In genomic region chr3:125032683-125033082, GRCh38 we compare ENCODE assay signal across 20 cellular contexts. TPM values are rescaled to one million over a fixed set of nuclear protein-coding genes. Genes with fewer than 3 reads are reported as not detected.
DNase-seq lines count a peak whose midpoint lies in the region; ATAC-seq and TF ChIP-seq lines count a peak whose summit lies in the region.
"Had no signal": no experiment of that assay in that cellular context is flagged by ENCODE, and none has a peak within 500 bp of the region (broad histone marks: within the 10 kb centered on the region; RNA-seq: fewer than 3 reads in every experiment).

No MANE protein-coding gene starts in this region.

- H3K4me1 ChIP-seq in upper lobe of right lung = no peaks in the 10 kb centered on the region
- H3K4me1 ChIP-seq: right lobe of liver had no signal

- no peak overlapping the region for H3K4me3 Mint-ChIP-seq in activated CD8-positive, alpha-beta T cell treated with anti-CD3 and anti-CD28 coated beads, Interleukin-2, amount 10 ng/mL, durations not matched to agents 7 days and 5 days
- no peak overlapping the region for H3K4me3 Mint-ChIP-seq in activated CD8-positive, alpha-beta T cell treated with anti-CD3 and anti-CD28 coated beads for 36 hours
- H3K4me3 Mint-ChIP-seq in glutamatergic neuron (ENCODE audit: unreplicated experiment) = no peak overlapping the region
- H3K4me3 Mint-ChIP-seq in nephron = no peak overlapping the region
- H3K4me3 Mint-ChIP-seq: activated CD4-positive, alpha-beta T cell treated with anti-CD3 and anti-CD28 coated beads, Interleukin-2, amount 10 ng/mL, durations not matched to agents 7 days and 5 days had no signal

- peak overlapping the region; percentile 37 for H3K27ac Mint-ChIP-seq in activated CD8-positive, alpha-beta T cell treated with anti-CD3 and anti-CD28 coated beads, Interleukin-2, amount 10 ng/mL, durations not matched to agents 7 days and 5 days
- no peak overlapping the region for H3K27ac Mint-ChIP-seq in activated CD8-positive, alpha-beta T cell treated with anti-CD3 and anti-CD28 coated beads for 36 hours
- peak overlapping the region; percentile 75 for H3K27ac Mint-ChIP-seq in glutamatergic neuron (ENCODE audit: unreplicated experiment)
- H3K27ac Mint-ChIP-seq in nephron = peak overlapping the region; percentile 22 to 86 (median 76)
- H3K27ac Mint-ChIP-seq: activated CD4-positive, alpha-beta T cell treated with anti-CD3 and anti-CD28 coated beads, Interleukin-2, amount 10 ng/mL, durations not matched to agents 7 days and 5 days had no signal

- H3K4me3 ChIP-seq in upper lobe of right lung = no peak overlapping the region
- H3K4me3 ChIP-seq: right lobe of liver, thoracic aorta had no signal

- peak overlapping the region; percentile 19 for H3K27ac ChIP-seq in upper lobe of right lung
- H3K27ac ChIP-seq: 22Rv1, C4-2B, neutrophil, right lobe of liver, thoracic aorta had no signal

- peaks cover 78% of the 10 kb centered on the region for H3K36me3 Mint-ChIP-seq in activated CD8-positive, alpha-beta T cell treated with anti-CD3 and anti-CD28 coated beads, Interleukin-2, amount 10 ng/mL, durations not matched to agents 7 days and 5 days (ENCODE audit: low read depth)
- peaks cover 37% of the 10 kb centered on the region for H3K36me3 Mint-ChIP-seq in activated CD8-positive, alpha-beta T cell treated with anti-CD3 and anti-CD28 coated beads for 36 hours (ENCODE audit: low read depth)
- H3K36me3 Mint-ChIP-seq in glutamatergic neuron (ENCODE audit: unreplicated experiment) (peaks cover 19% of the 10 kb centered on the region), nephron (ENCODE audit: low read depth) (peaks cover 16% of the 10 kb centered on the region)

- no peak for DNase-seq in activated CD8-positive, alpha-beta T cell treated with anti-CD3 and anti-CD28 coated beads, Interleukin-2, amount 10 ng/mL, durations not matched to agents 7 days and 5 days
- no peak for DNase-seq in activated CD8-positive, alpha-beta T cell treated with anti-CD3 and anti-CD28 coated beads for 36 hours
- no peak for DNase-seq in glutamatergic neuron
- DNase-seq in upper lobe of right lung = no peak
- no peak for DNase-seq in glomerular visceral epithelial cell (ENCODE audit: extremely low spot score)
- DNase-seq in NCI-H1694 treated with DMSO at 0.1 percent for 48 hours (lab: John Stamatoyannopoulos, UW) = no peak
- no peak for DNase-seq in mesenteric fat pad (ENCODE audit: low spot score)
- DNase-seq: activated CD4-positive, alpha-beta T cell treated with anti-CD3 and anti-CD28 coated beads, Interleukin-2, amount 10 ng/mL, durations not matched to agents 7 days and 5 days; activated T-cell treated with anti-CD3 and anti-CD28 coated beads, Interleukin-2, amount 50 U/mL, for 48 hours; MM.1S; NCI-H2081 treated with DMSO at 0.1 percent for 48 hours; NCI-H526; PC-3; right lobe of liver; stimulated activated CD4-positive, alpha-beta T cell treated with anti-CD3 and anti-CD28 coated beads, Interleukin-2, amount 100 ng/mL, for 48 hours had no signal

- no peaks in the 10 kb centered on the region for H3K27me3 Mint-ChIP-seq in activated CD8-positive, alpha-beta T cell treated with anti-CD3 and anti-CD28 coated beads, Interleukin-2, amount 10 ng/mL, durations not matched to agents 7 days and 5 days (ENCODE audit: low read depth)
- no peaks in the 10 kb centered on the region for H3K27me3 Mint-ChIP-seq in activated CD8-positive, alpha-beta T cell treated with anti-CD3 and anti-CD28 coated beads for 36 hours
- H3K27me3 Mint-ChIP-seq in glutamatergic neuron (ENCODE audit: unreplicated experiment) = peaks cover 2% of the 10 kb centered on the region
- H3K27me3 Mint-ChIP-seq in nephron (ENCODE audit: low read depth) = peaks cover 4% of the 10 kb centered on the region
- H3K27me3 Mint-ChIP-seq: activated CD4-positive, alpha-beta T cell treated with anti-CD3 and anti-CD28 coated beads, Interleukin-2, amount 10 ng/mL, durations not matched to agents 7 days and 5 days had no signal

- H3K36me3 ChIP-seq in upper lobe of right lung = peaks cover 19% of the 10 kb centered on the region
- H3K36me3 ChIP-seq: neutrophil, right lobe of liver had no signal

- H3K4me1 Mint-ChIP-seq in activated CD8-positive, alpha-beta T cell treated with anti-CD3 and anti-CD28 coated beads, Interleukin-2, amount 10 ng/mL, durations not matched to agents 7 days and 5 days (ENCODE audit: low read depth) = peaks cover 67% of the 10 kb centered on the region
- peaks cover 29% of the 10 kb centered on the region for H3K4me1 Mint-ChIP-seq in activated CD8-positive, alpha-beta T cell treated with anti-CD3 and anti-CD28 coated beads for 36 hours (ENCODE audit: low read depth)
- H3K4me1 Mint-ChIP-seq in glutamatergic neuron (ENCODE audit: low read depth, unreplicated experiment) (peaks cover 10% of the 10 kb centered on the region), nephron (peaks cover 16% of the 10 kb centered on the region)

- no peaks in the 10 kb centered on the region for H3K9me3 ChIP-seq in upper lobe of right lung
- H3K9me3 ChIP-seq: neutrophil, right lobe of liver, thoracic aorta had no signal

- CTCF ChIA-PET in activated CD8-positive, alpha-beta T cell treated with anti-CD3 and anti-CD28 coated beads, Interleukin-2, amount 10 ng/mL, durations not matched to agents 7 days and 5 days (lab: Charles Lee) = interaction anchor here (1.0 to 1.4 kb wide), 3 partner anchors 9 to 122 kb away, joined by 3 to 4 read pairs (median 3); no protein-coding TSS in a partner anchor
- CTCF ChIA-PET in activated CD8-positive, alpha-beta T cell treated with anti-CD3 and anti-CD28 coated beads for 36 hours (lab: Charles Lee) = interaction anchor here (1.2 kb wide), 1 partner anchor 38 kb away, joined by 4 read pairs; no protein-coding TSS in a partner anchor

- POLR2A ChIA-PET in activated CD8-positive, alpha-beta T cell treated with anti-CD3 and anti-CD28 coated beads, Interleukin-2, amount 10 ng/mL, durations not matched to agents 7 days and 5 days (lab: Charles Lee) = no interaction called here
- POLR2A ChIA-PET in activated CD8-positive, alpha-beta T cell treated with anti-CD3 and anti-CD28 coated beads for 36 hours (lab: Charles Lee) = interaction anchor here (0.6 kb wide), 1 partner anchor 21 kb away, joined by 3 read pairs; no protein-coding TSS in a partner anchor

- no peaks in the 10 kb centered on the region for H3K27me3 ChIP-seq in upper lobe of right lung
- H3K27me3 ChIP-seq: neutrophil, right lobe of liver had no signal

- TF ChIP-seq CTCF in activated CD8-positive, alpha-beta T cell treated with anti-CD3 and anti-CD28 coated beads for 36 hours (IDR thresholded peaks at IDR 0.05) = no peak
- TF ChIP-seq CTCF in glutamatergic neuron (IDR thresholded peaks at IDR 0.05; ENCODE audit: partially characterized antibody, unreplicated experiment) = no peak
- TF ChIP-seq CTCF in nephron (IDR thresholded peaks at IDR 0.05; ENCODE audit: unreplicated experiment in 3 of 3) = no peak
- TF ChIP-seq CTCF in upper lobe of right lung (IDR thresholded peaks at IDR 0.05) = no peak

- peaks cover 23% of the 10 kb centered on the region for H3K9me3 Mint-ChIP-seq in activated CD8-positive, alpha-beta T cell treated with anti-CD3 and anti-CD28 coated beads, Interleukin-2, amount 10 ng/mL, durations not matched to agents 7 days and 5 days (ENCODE audit: insufficient read depth)
- H3K9me3 Mint-ChIP-seq in activated CD8-positive, alpha-beta T cell treated with anti-CD3 and anti-CD28 coated beads for 36 hours = peaks cover 12% of the 10 kb centered on the region
- peaks cover 2% of the 10 kb centered on the region for H3K9me3 Mint-ChIP-seq in glutamatergic neuron (ENCODE audit: unreplicated experiment)
- H3K9me3 Mint-ChIP-seq in nephron = peaks cover 18% of the 10 kb centered on the region

- ATAC-seq in activated CD8-positive, alpha-beta T cell treated with anti-CD3 and anti-CD28 coated beads, Interleukin-2, amount 10 ng/mL, durations not matched to agents 7 days and 5 days = no peak
- no peak for ATAC-seq in activated CD8-positive, alpha-beta T cell treated with anti-CD3 and anti-CD28 coated beads for 36 hours
- no peak for ATAC-seq in upper lobe of right lung
- ATAC-seq: PC-3 had no signal

- intact Hi-C loops in activated CD8-positive, alpha-beta T cell treated with anti-CD3 and anti-CD28 coated beads for 36 hours (cut with micrococcal nuclease) = no loop called here
- intact Hi-C loops in upper lobe of right lung (cut with DNase I) = no loop called here

RNA-seq across cellular contexts. Expression of gene HEG1, which starts 23.1 kb away (rescaled TPM):
- total RNA-seq in activated CD8-positive, alpha-beta T cell treated with anti-CD3 and anti-CD28 coated beads, Interleukin-2, amount 10 ng/mL, durations not matched to agents 7 days and 5 days = 10 to 100 TPM; 58.6 to 61.7 TPM
- 10 to 100 TPM; 24.5 to 25.8 TPM for total RNA-seq in activated CD8-positive, alpha-beta T cell treated with anti-CD3 and anti-CD28 coated beads for 36 hours
- total RNA-seq in glutamatergic neuron (ENCODE audit: unreplicated experiment) (32.7 TPM), upper lobe of right lung (234 TPM), mesenteric fat pad (102 TPM)
